In genomic region chr18:79050005-79050404, GRCh38 we compare ENCODE assay signal across 11 cellular contexts.
"Had no signal": no experiment of that assay in that cellular context is flagged by ENCODE, and none has a peak within 500 bp of the region (broad histone marks: within the 10 kb centered on the region; RNA-seq: fewer than 3 reads in every experiment).

No MANE protein-coding gene starts in this region.

- DNase-seq: GM23248, GOT3, H7, H9, HCEC 1CT, HFFc6 had no signal

- ATAC-seq: GM23338, HCT116 had no signal

- H3K4me3 ChIP-seq: GM23248, GM23338, HAP-1 had no signal

- H3K27ac ChIP-seq: GM23248 had no signal

- H3K4me2 ChIP-seq: GM23338 had no signal

- H3K9ac ChIP-seq: GM23248 had no signal

- H3K9me3 ChIP-seq: HAP-1 had no signal

- H3K36me3 ChIP-seq: HAP-1 had no signal

- FAIRE-seq: H1, H54 had no signal

- H3K4me1 ChIP-seq: HAP-1 had no signal

- H2AFZ ChIP-seq: GM23248, GM23338 had no signal
